In the genomic region with DNA sequence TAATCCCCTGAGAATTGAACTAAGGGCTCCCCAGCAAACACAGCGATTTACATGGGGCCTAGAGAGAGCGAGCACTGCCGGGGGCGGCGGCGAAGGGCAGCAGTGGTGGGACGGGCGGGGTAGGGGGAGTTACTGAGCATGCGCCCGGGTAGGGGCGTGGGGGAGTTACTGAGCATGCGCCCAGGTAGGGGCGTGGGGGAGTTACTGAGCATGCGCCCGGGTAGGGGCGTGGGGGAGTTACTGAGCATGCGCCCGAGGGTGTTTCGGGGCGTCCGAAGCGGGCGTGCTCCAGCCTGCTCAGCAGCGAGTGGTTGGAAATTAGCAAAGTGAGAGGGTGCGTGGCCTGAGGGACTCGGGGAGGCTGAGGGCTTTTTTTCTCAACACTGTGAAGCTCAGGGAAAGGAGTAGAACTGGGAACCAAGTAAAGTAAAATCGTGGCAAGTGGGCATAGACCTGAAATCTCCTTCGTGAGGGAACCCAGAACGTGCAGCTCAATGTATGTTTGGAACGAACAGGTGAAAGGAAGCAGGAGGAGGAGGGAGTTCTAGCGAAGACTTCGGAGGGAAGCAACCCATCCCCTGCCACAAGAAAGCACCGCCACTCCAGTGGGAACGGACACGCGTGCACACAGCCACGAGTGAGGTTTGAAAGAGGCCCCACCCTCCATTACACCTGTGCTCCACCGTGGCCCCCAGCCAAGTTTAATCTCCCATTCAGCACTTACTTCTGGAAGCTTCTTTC, we compare ENCODE assay signal across 8 cellular contexts. TPM values are rescaled to one million over a fixed set of nuclear protein-coding genes. Genes with fewer than 3 reads are reported as not detected.
DNase-seq lines count a peak whose midpoint lies in the region; ATAC-seq and TF ChIP-seq lines count a peak whose summit lies in the region.

No MANE protein-coding gene starts in this region.

- no peak overlapping the region for H2BK20ac ChIP-seq in IMR-90 (ENCODE audit: low read depth, low read length)

- no peak overlapping the region for H2BK5ac ChIP-seq in IMR-90 (ENCODE audit: low read depth, low read length, poor library complexity, severe bottlenecking)

- WGBS in IMR-90 (ENCODE audit: extremely low coverage in 2 of 2, insufficient read length in 1 of 2), 2 experiments, result 7% methylated on average over 5 of the region's 38 CpGs; no CpG with 5 or more reads in 1 of the 2 experiments
- 11% methylated on average over 28 of the region's 38 CpGs for WGBS in esophagus muscularis mucosa

- H2BK120ac ChIP-seq in IMR-90 (ENCODE audit: low read depth, low read length), result no peak overlapping the region

- H3K9me3 ChIP-seq in IMR-90 (ENCODE audit: control insufficient read depth, insufficient read depth, low read length) (no peaks in the 10 kb centered on the region), OCI-LY3 (ENCODE audit: insufficient read depth, low read length) (no peaks in the 10 kb centered on the region), esophagus muscularis mucosa (no peaks in the 10 kb centered on the region), muscle layer of duodenum (ENCODE audit: control insufficient read depth in 1 of 2, low read length in 2 of 2) (no peaks in the 10 kb centered on the region)

- peak overlapping the region; percentile 14 for H4K91ac ChIP-seq in IMR-90 (ENCODE audit: insufficient read depth, low read depth, low read length)

- H3K79me1 ChIP-seq in IMR-90 (ENCODE audit: low read depth in 1 of 2, low read length in 2 of 2), result no peaks in the 10 kb centered on the region

- dilution Hi-C loops in IMR-90 (cut with HindIII; ENCODE audit: low sequenced_read_pairs, unreplicated experiment), result no loop called here

- TF ChIP-seq EP300 in esophagus muscularis mucosa (IDR thresholded peaks at IDR 0.05), result no peak

- peak overlapping the region; percentile 46 for H3K18ac ChIP-seq in IMR-90 (ENCODE audit: low read depth, low read length)

- intact Hi-C loops in IMR-90 (cut with micrococcal nuclease) (loop anchor here (1.0 kb wide), 1 partner anchor 84 kb away; no protein-coding TSS in a partner anchor), esophagus muscularis mucosa (cut with DNase I) (loop anchor here (10.0 kb wide), 1 partner anchor 335 kb away; no protein-coding TSS in a partner anchor)

- no peaks in the 10 kb centered on the region for H3K9me3 Mint-ChIP-seq in activated T-cell treated with anti-CD3 and anti-CD28 coated beads, Interleukin-2, amount 50 U/mL, for 24 hours

- peak overlapping the region; percentile 54 for H3K4ac ChIP-seq in IMR-90 (ENCODE audit: low read depth, low read length)

- H3K4me3 Mint-ChIP-seq in activated T-cell treated with anti-CD3 and anti-CD28 coated beads, Interleukin-2, amount 50 U/mL, for 24 hours, result peak overlapping the region; percentile 89

- H3K4me2 ChIP-seq in IMR-90 (ENCODE audit: low read depth, low read length), result peak overlapping the region; percentile 82
- H3K4me2 ChIP-seq in OCI-LY3 (ENCODE audit: low read length), result peak overlapping the region; percentile 93

- POLR2A ChIA-PET in IMR-90 (lab: Charles Lee; ENCODE audit: unreplicated experiment), result no interaction called here

- peak; percentile 87 for ATAC-seq in GM21528 (IDR thresholded peaks at IDR 0.05; ENCODE audit: low FRiP score, unreplicated experiment)
- peak; percentile 98 for ATAC-seq in IMR-90 (ENCODE audit: low read depth)

- no peak for TF ChIP-seq RAD21 in IMR-90 (IDR thresholded peaks at IDR 0.05; ENCODE audit: low read length)

- peaks cover 7% of the 10 kb centered on the region for H3K4me1 ChIP-seq in IMR-90 (ENCODE audit: control insufficient read depth, insufficient read depth, low read length)
- H3K4me1 ChIP-seq in OCI-LY3 (ENCODE audit: low read length), result peaks cover 22% of the 10 kb centered on the region
- H3K4me1 ChIP-seq in esophagus muscularis mucosa, result peaks cover 10 to 25% (median 21%) of the 10 kb centered on the region in 4 donors
- H3K4me1 ChIP-seq in muscle layer of duodenum (ENCODE audit: control insufficient read depth in 1 of 2, insufficient read depth in 2 of 2, low read length in 2 of 2), result peaks cover 5 to 7% of the 10 kb centered on the region in 2 donors

- peak overlapping the region; percentile 54; the same call in 1 of the 2 replicates for H3K56ac ChIP-seq in IMR-90 (ENCODE audit: extremely low read depth, insufficient read depth, low read length)

- no peak overlapping the region for H2BK15ac ChIP-seq in IMR-90 (ENCODE audit: low read depth, low read length)

- peak overlapping the region; percentile 66 for H2AK9ac ChIP-seq in IMR-90 (replicated peaks; ENCODE audit: low read depth, low read length, poor library complexity)

- H3K36me3 ChIP-seq in IMR-90 (ENCODE audit: control insufficient read depth, insufficient read depth, low read length) (no peaks in the 10 kb centered on the region), OCI-LY3 (replicated peaks; ENCODE audit: low read depth, low read length) (no peaks in the 10 kb centered on the region), esophagus muscularis mucosa (peaks cover 0 to 9% (median 0%) of the 10 kb centered on the region in 4 donors), muscle layer of duodenum (ENCODE audit: control insufficient read depth in 1 of 2, insufficient read depth in 2 of 2, low read length in 2 of 2) (no peaks in the 10 kb centered on the region)

- no TSS peak for BruUV-seq in IMR-90 (replicated peaks; lab: Mats Ljungman, UMichigan)

- H3K4me1 Mint-ChIP-seq in activated T-cell treated with anti-CD3 and anti-CD28 coated beads, Interleukin-2, amount 50 U/mL, for 24 hours (ENCODE audit: low read depth), result peaks cover 32% of the 10 kb centered on the region

- H3K23ac ChIP-seq in IMR-90 (ENCODE audit: low read depth, low read length), result no peak overlapping the region

- H3K9me1 ChIP-seq in IMR-90 (ENCODE audit: insufficient read depth, low read length), result 0 out of 2 replicates have a peak, but pooled peaks cover 3% of the 10 kb centered on the region

- peak overlapping the region; percentile 59 for H3K4me3 ChIP-seq in IMR-90 (ENCODE audit: insufficient read depth, low read depth, low read length)
- H3K4me3 ChIP-seq in OCI-LY3 (ENCODE audit: low read length), result peak overlapping the region; percentile 86
- H3K4me3 ChIP-seq in esophagus muscularis mucosa, result peak overlapping the region; percentile 62 to 73 (median 64)
- peak overlapping the region; percentile 77 to 84 for H3K4me3 ChIP-seq in muscle layer of duodenum (ENCODE audit: low read depth in 1 of 2, low read length in 2 of 2)

- peak overlapping the region; percentile 97 for H2AFZ ChIP-seq in IMR-90 (replicated peaks; ENCODE audit: low read length, poor library complexity)
- H2AFZ ChIP-seq in OCI-LY3 (ENCODE audit: low read depth, low read length), result peak overlapping the region; percentile 98

- no peaks in the 10 kb centered on the region for H4K20me1 ChIP-seq in IMR-90 (ENCODE audit: insufficient read depth, low read length)
- H4K20me1 ChIP-seq in OCI-LY3 (ENCODE audit: insufficient read depth, low read length), result no peaks in the 10 kb centered on the region

- TF ChIP-seq POLR2A in IMR-90 (IDR thresholded peaks at IDR 0.05; ENCODE audit: low read depth, low read length) (no peak), esophagus muscularis mucosa (IDR thresholded peaks at IDR 0.05; ENCODE audit: low read depth) (no peak)

- H3K27ac ChIP-seq in IMR-90 (ENCODE audit: insufficient read depth, low read length) (peak overlapping the region; percentile 65), OCI-LY3 (ENCODE audit: low read length) (peak overlapping the region; percentile 95), esophagus muscularis mucosa (replicated peaks in 1 of 4) (peak overlapping the region; percentile 58 to 83 (median 74)), muscle layer of duodenum (ENCODE audit: low read length) (no peak overlapping the region)

- peak overlapping the region; percentile 91 to 97 for H4K8ac ChIP-seq in IMR-90 (ENCODE audit: low read depth in 2 of 2, low read length in 2 of 2)

- TF ChIP-seq CTCF in IMR-90 (conservative IDR thresholded peaks at IDR 0.05; ENCODE audit: low read depth, low read length) (no peak), OCI-LY3 (IDR thresholded peaks at IDR 0.05; ENCODE audit: low read depth, low read length) (no peak), esophagus muscularis mucosa (IDR thresholded peaks at IDR 0.05) (no peak)

- no peaks in the 10 kb centered on the region for H3K27me3 Mint-ChIP-seq in activated T-cell treated with anti-CD3 and anti-CD28 coated beads, Interleukin-2, amount 50 U/mL, for 24 hours

- H3K9ac ChIP-seq in IMR-90 (ENCODE audit: low read depth, low read length) (peak overlapping the region; percentile 81), OCI-LY3 (ENCODE audit: low read length) (peak overlapping the region; percentile 81)

- CTCF ChIA-PET in IMR-90 (lab: Yijun Ruan, JAX), result no interaction called here

- no peak overlapping the region for H2AK5ac ChIP-seq in IMR-90 (ENCODE audit: low read depth, low read length)

- DNase-seq in DMS 273 treated with DMSO at 0.1 percent for 48 hours (lab: John Stamatoyannopoulos, UW) (peak; percentile 67), IMR-90 (peak; percentile 64), esophagus muscularis mucosa (ENCODE audit: extremely low spot score) (peak; percentile 96)
- DNase-seq in activated T-cell treated with anti-CD3 and anti-CD28 coated beads, Interleukin-2, amount 50 U/mL, for 24 hours, result peak; percentile 95
- DNase-seq in stimulated activated CD8-positive, alpha-beta memory T cell treated with anti-CD3 and anti-CD28 coated beads, Interleukin-7, amount 100 ng/mL, for 24 hours (ENCODE audit: low read depth), result peak; percentile 58

- peak overlapping the region; percentile 96 for H3K27ac Mint-ChIP-seq in activated T-cell treated with anti-CD3 and anti-CD28 coated beads, Interleukin-2, amount 50 U/mL, for 24 hours

- H3K36me3 Mint-ChIP-seq in activated T-cell treated with anti-CD3 and anti-CD28 coated beads, Interleukin-2, amount 50 U/mL, for 24 hours (ENCODE audit: low read depth), result peaks cover 29% of the 10 kb centered on the region

- peak overlapping the region; percentile 61 for H3K14ac ChIP-seq in IMR-90 (replicated peaks; ENCODE audit: low read depth, low read length)

- peak overlapping the region; percentile 70 for H4K5ac ChIP-seq in IMR-90 (ENCODE audit: low read depth, low read length)

- in situ Hi-C loops in IMR-90 (cut with MboI; ENCODE audit: low sequenced_read_pairs), result no loop called here

- no peaks in the 10 kb centered on the region; the same call in 1 of the 2 replicates for H3K79me2 ChIP-seq in OCI-LY3 (ENCODE audit: low read length)

- H3K27me3 ChIP-seq in IMR-90 (ENCODE audit: control insufficient read depth, insufficient read depth, low read length) (no peaks in the 10 kb centered on the region), OCI-LY3 (ENCODE audit: low read depth, low read length) (no peaks in the 10 kb centered on the region), esophagus muscularis mucosa (no peaks in the 10 kb centered on the region), muscle layer of duodenum (ENCODE audit: low read depth, low read length) (no peaks in the 10 kb centered on the region)

TF ChIP-seq in IMR-90, 13 proteins besides CTCF, POLR2A, EP300 and RAD21 (continues in another document):
- TF ChIP-seq CEBPB (IDR thresholded peaks at IDR 0.05; ENCODE audit: low read depth, low read length), result no peak
- TF ChIP-seq NFE2L2 (IDR thresholded peaks at IDR 0.05; ENCODE audit: low read depth, low read length), result no peak

RNA-seq across cellular contexts. Expression of gene KANK1, which starts 34.3 kb away (rescaled TPM):
- total RNA-seq in IMR-90 (2012; rRNA removed), result 40.5 and 41.4 TPM in 2 replicates
- polyA plus RNA-seq in IMR-90 (2012; rRNA removed), result 29.2 and 29.9 TPM in 2 replicates
- polyA plus RNA-seq in IMR-90 (2012; cell fraction: cytosol; rRNA removed), result 21.4 and 25.6 TPM in 2 replicates
- 50.0 and 51.7 TPM in 2 replicates for polyA plus RNA-seq in IMR-90 (2012; cell fraction: nucleus; rRNA removed; ENCODE audit: low replicate concordance)
- 100 to 1,000 TPM; 133 to 470 (median 153) TPM for total RNA-seq in esophagus muscularis mucosa
